ENCODE assay signal across 19 cellular contexts in the genomic region with DNA sequence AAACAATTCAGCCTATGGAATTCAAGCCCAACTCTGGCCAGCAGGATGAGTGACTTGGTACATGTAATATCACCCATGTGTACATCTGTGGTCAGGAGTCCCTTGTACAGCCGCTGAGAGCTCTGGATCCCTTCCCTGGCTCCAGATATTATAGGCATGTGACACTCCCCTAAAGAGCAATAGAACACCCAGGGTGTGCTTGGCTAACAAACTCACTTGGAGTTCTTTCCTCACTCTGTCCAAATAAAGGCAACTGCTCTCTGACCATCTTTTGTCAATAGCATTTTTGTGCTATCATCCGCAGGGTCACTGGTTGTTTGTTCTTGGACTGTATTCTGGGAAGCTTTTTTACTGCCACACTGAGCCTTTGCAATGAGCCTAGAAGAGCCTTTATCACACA.
DNase-seq lines count a peak whose midpoint lies in the region; ATAC-seq and TF ChIP-seq lines count a peak whose summit lies in the region.
"Had no signal": no experiment of that assay in that cellular context is flagged by ENCODE, and none has a peak within 500 bp of the region (broad histone marks: within the 10 kb centered on the region; RNA-seq: fewer than 3 reads in every experiment).

No MANE protein-coding gene starts in this region.

- TF ChIP-seq POLR2A in gastrocnemius medialis (IDR thresholded peaks at IDR 0.05) = no peak

- ATAC-seq in left lobe of liver = peak; percentile 92
- peak; percentile 49 to 82 for ATAC-seq in gastrocnemius medialis
- no peak for ATAC-seq in activated naive CD4-positive, alpha-beta T cell treated with anti-CD3 and anti-CD28 coated beads, Interleukin-2, amount 50 U/mL, for 72 hours
- ATAC-seq in GM18861 (IDR thresholded peaks at IDR 0.05; ENCODE audit: unreplicated experiment) = no peak
- ATAC-seq: GM12878 had no signal

- peaks cover 0 to 5% of the 10 kb centered on the region in 2 donors for H3K36me3 Mint-ChIP-seq in activated naive CD4-positive, alpha-beta T cell treated with anti-CD3 and anti-CD28 coated beads, Interleukin-2, amount 50 U/mL, for 72 hours
- H3K36me3 Mint-ChIP-seq: activated naive CD8-positive, alpha-beta T cell treated with anti-CD3 and anti-CD28 coated beads for 36 hours had no signal

- H3K4me3 ChIP-seq in brain microvascular endothelial cell (ENCODE audit: low read depth, low read length) = no peak overlapping the region
- no peak overlapping the region for H3K4me3 ChIP-seq in gastrocnemius medialis
- H3K4me3 ChIP-seq: BLaER1, GM12878 had no signal

- H3K36me3 ChIP-seq in brain microvascular endothelial cell (replicated peaks) (no peaks in the 10 kb centered on the region), gastrocnemius medialis (no peaks in the 10 kb centered on the region)
- H3K36me3 ChIP-seq: BLaER1 had no signal

- intact Hi-C loops in gastrocnemius medialis (cut with DNase I; ENCODE audit: low total_unique reads) = no loop called here

- DNase-seq in H4 (ENCODE audit: low spot score) (peak; percentile 10), brain microvascular endothelial cell (peak; percentile 51), left lobe of liver (ENCODE audit: low spot score) (peak; percentile 82), gastrocnemius medialis (peak in 1 of 2 donors; percentile 15), NOMO-1 treated with DMSO at 0.1 percent for 48 hours (lab: John Stamatoyannopoulos, UW; ENCODE audit: unreplicated experiment) (no peak), T1000 (lab: John Stamatoyannopoulos, UW) (no peak)
- DNase-seq in activated naive CD4-positive, alpha-beta T cell treated with anti-CD3 and anti-CD28 coated beads, Interleukin-2, amount 50 U/mL, for 72 hours (ENCODE audit: low spot score in 2 of 2) = no peak
- DNase-seq: activated CD4-positive, alpha-beta T cell treated with anti-CD3 and anti-CD28 coated beads for 1 hour; activated CD8-positive, alpha-beta memory T cell treated with anti-CD3 and anti-CD28 coated beads, Interleukin-2, amount 50 U/mL, for 48 hours; activated naive CD8-positive, alpha-beta T cell treated with anti-CD3 and anti-CD28 coated beads for 36 hours; cortex of kidney; DND-41; NCI-H2081 treated with DMSO at 0.1 percent for 48 hours; NCI-H748 treated with DMSO at 0.1 percent for 48 hours; stimulated activated CD4-positive, alpha-beta T cell treated with anti-CD3 and anti-CD28 coated beads, Interleukin-12 subunit alpha, Interleukin-12 subunit beta, amount 100 ng/mL, for 4 hours had no signal

- no peak overlapping the region for H3K27ac Mint-ChIP-seq in activated naive CD4-positive, alpha-beta T cell treated with anti-CD3 and anti-CD28 coated beads, Interleukin-2, amount 50 U/mL, for 72 hours
- H3K27ac Mint-ChIP-seq: activated naive CD8-positive, alpha-beta T cell treated with anti-CD3 and anti-CD28 coated beads for 36 hours had no signal

- no peaks in the 10 kb centered on the region for H3K9me3 ChIP-seq in gastrocnemius medialis
- H3K9me3 ChIP-seq: BLaER1 had no signal

- no peak for TF ChIP-seq CTCF in brain microvascular endothelial cell (IDR thresholded peaks at IDR 0.05; ENCODE audit: low read depth, low read length, missing control alignments)
- no peak for TF ChIP-seq CTCF in gastrocnemius medialis (IDR thresholded peaks at IDR 0.05 in 4 of 5, conservative IDR thresholded peaks at IDR 0.05 in 1 of 5)

- H3K27me3 ChIP-seq in brain microvascular endothelial cell (replicated peaks) (no peaks in the 10 kb centered on the region), gastrocnemius medialis (no peaks in the 10 kb centered on the region)
- H3K27me3 ChIP-seq: BLaER1 had no signal

- in situ Hi-C loops in brain microvascular endothelial cell (cut with HindIII; ENCODE audit: low pct_ligation_motif_present, low sequenced_read_pairs) (no loop called here), gastrocnemius medialis (cut with MboI; ENCODE audit: low sequenced_read_pairs in 4 of 4) (no loop called here)

- H3K4me1 ChIP-seq in gastrocnemius medialis = no peaks in the 10 kb centered on the region

- peaks cover 0 to 14% of the 10 kb centered on the region in 2 donors for H3K9me3 Mint-ChIP-seq in activated naive CD4-positive, alpha-beta T cell treated with anti-CD3 and anti-CD28 coated beads, Interleukin-2, amount 50 U/mL, for 72 hours
- H3K9me3 Mint-ChIP-seq: activated naive CD8-positive, alpha-beta T cell treated with anti-CD3 and anti-CD28 coated beads for 36 hours had no signal

- H3K27ac ChIP-seq in brain microvascular endothelial cell (no peak overlapping the region), gastrocnemius medialis (no peak overlapping the region)
- H3K27ac ChIP-seq: BLaER1, HL-60 had no signal

Comparison
In these comparisons a context has a peak if more than half of its experiments do, and no peak if none do; other contexts are left out.
1. DNase-seq: peak in H4 (single experiment), brain microvascular endothelial cell (single experiment) and left lobe of liver (single experiment); none in NOMO-1 treated with DMSO at 0.1 percent for 48 hours (single experiment), T1000 (single experiment) and activated naive CD4-positive, alpha-beta T cell treated with anti-CD3 and anti-CD28 coated beads, Interleukin-2, amount 50 U/mL, for 72 hours (0 of 2).
2. ATAC-seq: peak in left lobe of liver (single experiment) and gastrocnemius medialis (2 of 2); none in activated naive CD4-positive, alpha-beta T cell treated with anti-CD3 and anti-CD28 coated beads, Interleukin-2, amount 50 U/mL, for 72 hours (0 of 2) and GM18861 (single experiment).